In the genomic region with DNA sequence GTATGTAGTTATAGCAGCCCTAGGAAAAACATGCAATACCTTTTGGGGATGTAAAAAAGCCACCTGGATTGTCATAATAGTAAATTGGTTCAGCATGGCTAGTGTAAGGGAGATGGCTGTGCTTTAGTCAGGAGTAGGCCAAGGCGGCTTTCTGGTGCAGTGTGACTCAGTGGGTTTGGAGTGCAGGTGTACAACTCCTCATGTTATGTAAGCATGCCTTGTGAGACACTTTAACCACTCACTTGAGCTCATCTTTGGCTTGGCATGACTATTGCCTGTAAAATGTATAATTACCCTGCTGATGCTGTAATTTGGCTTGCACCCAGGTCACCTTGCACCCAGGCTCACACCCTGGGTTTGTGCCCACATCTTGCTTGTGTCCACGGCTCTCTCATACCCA, we compare ENCODE assay signal across 22 cellular contexts.
A peak's percentile ranks its signal among the peaks of the same experiment; 100 is the strongest.
DNase-seq lines count a peak whose midpoint lies in the region; ATAC-seq, FAIRE-seq and TF ChIP-seq lines count a peak whose summit lies in the region.
"Had no signal": no experiment of that assay in that cellular context is flagged by ENCODE, and none has a peak within 500 bp of the region (broad histone marks: within the 10 kb centered on the region; RNA-seq: fewer than 3 reads in every experiment).

No MANE protein-coding gene starts in this region.

- H4K20me1 ChIP-seq in mammary epithelial cell (ENCODE audit: insufficient read depth, low read length) (no peaks in the 10 kb centered on the region), GM23248 (ENCODE audit: insufficient read depth) (no peaks in the 10 kb centered on the region)
- H4K20me1 ChIP-seq: BLaER1 had no signal

- H3K4me2 ChIP-seq in mammary epithelial cell (ENCODE audit: insufficient read depth, low read depth, low read length) (no peak overlapping the region), GM23248 (ENCODE audit: unreplicated experiment) (no peak overlapping the region)
- H3K4me2 ChIP-seq: BLaER1, GM23338 had no signal

- CTCF ChIA-PET in mammary epithelial cell (lab: Charles Lee; ENCODE audit: low non-redundant PET): interaction anchor here (0.7 kb wide), 1 partner anchor 112 kb away, joined by 4 read pairs; no protein-coding TSS in a partner anchor

- no peak overlapping the region for H3K27ac ChIP-seq in mammary epithelial cell (ENCODE audit: insufficient read depth, low read depth, low read length)
- no peak overlapping the region for H3K27ac ChIP-seq in breast epithelium
- H3K27ac ChIP-seq in foreskin keratinocyte: no peak overlapping the region
- no peak overlapping the region for H3K27ac ChIP-seq in right atrium auricular region
- H3K27ac ChIP-seq in GM23248: no peak overlapping the region
- H3K27ac ChIP-seq: 22Rv1, BLaER1, C4-2B had no signal

- dilution Hi-C loops in mammary epithelial cell (cut with HindIII; ENCODE audit: low sequenced_read_pairs): no loop called here

- in situ Hi-C loops in mammary epithelial cell (cut with MboI; ENCODE audit: low sequenced_read_pairs in 2 of 2) (no loop called here), GM23248 (cut with MboI) (no loop called here)

- peaks cover 1% of the 10 kb centered on the region; the same call in 1 of the 2 replicates for H3K9me2 ChIP-seq in GM23248 (ENCODE audit: insufficient read depth)

- no TSS peak for BruUV-seq in mammary epithelial cell (replicated peaks; lab: Mats Ljungman, UMichigan)

- H3K27me3 ChIP-seq in mammary epithelial cell (ENCODE audit: insufficient read depth, low read length) (no peaks in the 10 kb centered on the region), breast epithelium (no peaks in the 10 kb centered on the region), foreskin keratinocyte (peaks cover 10% of the 10 kb centered on the region), right atrium auricular region (no peaks in the 10 kb centered on the region), GM23248 (replicated peaks; ENCODE audit: insufficient read depth) (peaks cover 22% of the 10 kb centered on the region)
- H3K27me3 ChIP-seq: BLaER1 had no signal

- H3K79me2 ChIP-seq in mammary epithelial cell (ENCODE audit: insufficient read depth, low read length): no peaks in the 10 kb centered on the region
- no peaks in the 10 kb centered on the region for H3K79me2 ChIP-seq in GM23248 (ENCODE audit: insufficient read depth)

- H2AFZ ChIP-seq in mammary epithelial cell (ENCODE audit: low read depth, low read length): no peak overlapping the region
- no peak overlapping the region for H2AFZ ChIP-seq in GM23248
- H2AFZ ChIP-seq: GM23338 had no signal

- H3K9ac ChIP-seq in mammary epithelial cell (ENCODE audit: insufficient read depth, low read length) (no peak overlapping the region), GM23248 (no peak overlapping the region)
- H3K9ac ChIP-seq: BLaER1 had no signal

- FAIRE-seq in urothelium cell line (lab: Jason Lieb, UNC): peak; percentile 44
- FAIRE-seq: A204.1, D721Med, GM12878, GM19239 had no signal

- H3K9me3 ChIP-seq in mammary epithelial cell (replicated peaks; ENCODE audit: insufficient read depth, low read length): no peaks in the 10 kb centered on the region
- H3K9me3 ChIP-seq in breast epithelium: no peaks in the 10 kb centered on the region
- no peaks in the 10 kb centered on the region for H3K9me3 ChIP-seq in right atrium auricular region
- no peaks in the 10 kb centered on the region for H3K9me3 ChIP-seq in GM23248 (ENCODE audit: low read depth)

- intact Hi-C loops in mammary epithelial cell (cut with micrococcal nuclease) (no loop called here), breast epithelium (cut with DNase I; ENCODE audit: low total_unique reads) (no loop called here)

- TF ChIP-seq CTCF in mammary epithelial cell (conservative IDR thresholded peaks at IDR 0.05 in 1 of 2, IDR thresholded peaks at IDR 0.05 in 1 of 2; ENCODE audit: extremely low read depth in 1 of 2, insufficient read depth in 1 of 2, low read depth in 1 of 2, low read length in 2 of 2) (no peak), breast epithelium (IDR thresholded peaks at IDR 0.05) (no peak), foreskin keratinocyte (conservative IDR thresholded peaks at IDR 0.05) (no peak), right atrium auricular region (IDR thresholded peaks at IDR 0.05) (no peak)

- TF ChIP-seq POLR2A in breast epithelium (IDR thresholded peaks at IDR 0.05): no peak

- WGBS in mammary epithelial cell (ENCODE audit: low coverage, missing lambda C conversion rate): 68% methylated on average over 2 of the region's 2 CpGs
- WGBS in GM23248 (ENCODE audit: low coverage in 1 of 2, low lambda C conversion rate in 2 of 2, missing lambda C conversion rate in 2 of 2), 2 experiments: 38 to 42% methylated on average over 2 of the region's 2 CpGs

- H3K4me1 ChIP-seq in mammary epithelial cell (ENCODE audit: insufficient read depth, low read length): peaks cover 10% of the 10 kb centered on the region
- H3K4me1 ChIP-seq in breast epithelium: no peaks in the 10 kb centered on the region
- H3K4me1 ChIP-seq in foreskin keratinocyte: no peaks in the 10 kb centered on the region
- no peaks in the 10 kb centered on the region for H3K4me1 ChIP-seq in right atrium auricular region
- no peaks in the 10 kb centered on the region for H3K4me1 ChIP-seq in GM23248 (ENCODE audit: insufficient read depth)

- DNase-seq in mammary epithelial cell: peak; percentile 62
- DNase-seq in breast epithelium (ENCODE audit: low spot score in 2 of 2): no peak
- DNase-seq in foreskin keratinocyte: peak; percentile 40 to 69
- DNase-seq in urothelium cell line (ENCODE audit: low spot score): no peak
- no peak for DNase-seq in right atrium auricular region (ENCODE audit: low spot score)
- DNase-seq in GM23248: no peak
- DNase-seq: CD4-positive, CD25-positive, alpha-beta regulatory T cell; CD8-positive, alpha-beta T cell; DMS 273 treated with DMSO at 0.1 percent for 48 hours; DMS79; EL; GDM1; H9 had no signal

- no peak for ATAC-seq in foreskin keratinocyte
- ATAC-seq: CD8-positive, alpha-beta T cell; GM12878; GM23338; HCT116 had no signal

- 0 out of 2 replicates have a peak, but pooled peaks cover 3% of the 10 kb centered on the region for H3F3A ChIP-seq in GM23248 (ENCODE audit: insufficient read depth)

- H3K4me3 ChIP-seq in mammary epithelial cell (replicated peaks in 1 of 3; ENCODE audit: insufficient read depth in 1 of 3, low read depth in 2 of 3, low read length in 3 of 3) (no peak overlapping the region), breast epithelium (no peak overlapping the region), right atrium auricular region (no peak overlapping the region), GM23248 (no peak overlapping the region)
- H3K4me3 ChIP-seq: BLaER1, GM12878, GM23338 had no signal

- H3K36me3 ChIP-seq in mammary epithelial cell (ENCODE audit: insufficient read depth, low read length) (no peaks in the 10 kb centered on the region), breast epithelium (no peaks in the 10 kb centered on the region), right atrium auricular region (no peaks in the 10 kb centered on the region), GM23248 (ENCODE audit: low read depth) (no peaks in the 10 kb centered on the region)
- H3K36me3 ChIP-seq: BLaER1 had no signal

Comparison
In these comparisons a context has a peak if more than half of its experiments do, and no peak if none do; other contexts are left out.
1. DNase-seq: peak in mammary epithelial cell (single experiment) and foreskin keratinocyte (2 of 2); none in breast epithelium (0 of 2), urothelium cell line (single experiment), right atrium auricular region (single experiment) and GM23248 (single experiment).